ENCODE assay signal across 15 cellular contexts in the genomic region with DNA sequence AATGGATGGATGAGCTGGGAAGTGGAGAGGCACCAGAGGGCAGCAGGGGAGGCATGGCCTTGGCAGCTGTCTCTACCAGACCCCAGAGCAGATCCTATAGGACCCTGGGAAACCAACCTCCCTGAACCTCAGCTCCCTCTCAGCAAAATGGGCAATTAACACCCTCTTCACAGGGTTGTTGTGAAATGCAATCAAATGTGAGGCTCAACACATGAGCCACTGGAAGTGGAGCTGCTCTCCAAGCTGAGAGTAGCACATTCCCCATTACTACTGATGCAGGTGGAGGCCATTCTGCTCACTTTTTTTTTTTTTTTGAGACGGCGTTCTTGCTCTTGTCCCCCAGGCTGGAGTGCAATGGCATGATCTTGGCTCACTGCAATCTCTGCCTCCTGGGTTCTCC. TPM values are rescaled to one million over a fixed set of nuclear protein-coding genes. Genes with fewer than 3 reads are reported as not detected.
DNase-seq lines count a peak whose midpoint lies in the region; ATAC-seq and TF ChIP-seq lines count a peak whose summit lies in the region.
"Had no signal": no experiment of that assay in that cellular context is flagged by ENCODE, and none has a peak within 500 bp of the region (broad histone marks: within the 10 kb centered on the region; RNA-seq: fewer than 3 reads in every experiment).

No MANE protein-coding gene starts in this region.

- POLR2A ChIA-PET in WTC11 (lab: Charles Lee) = interaction anchor here (0.6 kb wide), 1 partner anchor 326 kb away, joined by 4 read pairs; no protein-coding TSS in a partner anchor

- H3K4me1 Mint-ChIP-seq in WTC11 (peaks cover 12% of the 10 kb centered on the region), mesothelial cell of epicardium (peaks cover 9% of the 10 kb centered on the region)

- no peak overlapping the region for H3K27ac Mint-ChIP-seq in WTC11
- H3K27ac Mint-ChIP-seq in mesothelial cell of epicardium = peak overlapping the region; percentile 53
- H3K27ac Mint-ChIP-seq: H9; IgD-negative memory B cell; T-helper 1 cell treated with Interleukin-12 subunit alpha and Interleukin-12 subunit beta and Interleukin-4 antibody, amounts not matched to agents 30 μg/mL and 1 μg/mL, for 36 hours had no signal

- H3K9me3 Mint-ChIP-seq in WTC11 = no peaks in the 10 kb centered on the region
- no peaks in the 10 kb centered on the region for H3K9me3 Mint-ChIP-seq in mesothelial cell of epicardium
- H3K9me3 Mint-ChIP-seq: H9; T-helper 1 cell treated with Interleukin-12 subunit alpha and Interleukin-12 subunit beta and Interleukin-4 antibody, amounts not matched to agents 30 μg/mL and 1 μg/mL, for 36 hours had no signal

- H3K36me3 Mint-ChIP-seq in WTC11 (no peaks in the 10 kb centered on the region), mesothelial cell of epicardium (no peaks in the 10 kb centered on the region)

- CTCF ChIA-PET in WTC11 (lab: Charles Lee) = interaction anchor here (0.6 to 6.9 kb wide), 9 partner anchors 11 to 509 kb away, joined by 3 to 262 read pairs (median 4); partner anchors contain the start of gene CCDC28B

- H3K4me3 Mint-ChIP-seq in WTC11 (no peak overlapping the region), mesothelial cell of epicardium (no peak overlapping the region)
- H3K4me3 Mint-ChIP-seq: H9; T-helper 1 cell treated with Interleukin-12 subunit alpha and Interleukin-12 subunit beta and Interleukin-4 antibody, amounts not matched to agents 30 μg/mL and 1 μg/mL, for 36 hours had no signal

- peaks cover 30% of the 10 kb centered on the region for H3K27me3 Mint-ChIP-seq in WTC11 (ENCODE audit: low read depth)
- H3K27me3 Mint-ChIP-seq in mesothelial cell of epicardium (ENCODE audit: low read depth) = no peaks in the 10 kb centered on the region

- ATAC-seq in WTC11 (no peak), GM19023 (IDR thresholded peaks at IDR 0.05; ENCODE audit: unreplicated experiment) (no peak)

- peak; percentile 36 for DNase-seq in DMS79 treated with DMSO at 0.1 percent for 48 hours (lab: John Stamatoyannopoulos, UW)
- peak; percentile 32 for DNase-seq in NCI-H1105 (lab: John Stamatoyannopoulos, UW)
- no peak for DNase-seq in WTC11 (ENCODE audit: low spot score)
- DNase-seq in mesothelial cell of epicardium (ENCODE audit: low spot score in 2 of 2, unreplicated experiment in 2 of 2) = no peak
- no peak for DNase-seq in SW480 (ENCODE audit: low spot score)
- DNase-seq in activated CD4-positive, alpha-beta T cell treated with anti-CD3 and anti-CD28 coated beads for 4 hours = no peak
- DNase-seq: ACHN, Caco-2, DMS153, H9, NCI-H1694, SHP77 had no signal

- TF ChIP-seq CTCF in WTC11 (IDR thresholded peaks at IDR 0.05) (no peak), mesothelial cell of epicardium (IDR thresholded peaks at IDR 0.05; ENCODE audit: unreplicated experiment) (no peak)

TF ChIP-seq in WTC11, 78 proteins besides CTCF, POLR2A, EP300 and RAD21:
- TF ChIP-seq RORB (CRISPR knock-in tag; IDR thresholded peaks at IDR 0.05) = no peak
- TF ChIP-seq ZBTB21 (CRISPR knock-in tag; IDR thresholded peaks at IDR 0.05; ENCODE audit: borderline replicate concordance) = no peak
- no peak for TF ChIP-seq ZNF512 (CRISPR knock-in tag; IDR thresholded peaks at IDR 0.05; ENCODE audit: borderline replicate concordance)
- TF ChIP-seq SOX15 (CRISPR knock-in tag; IDR thresholded peaks at IDR 0.05) = no peak
- TF ChIP-seq, protein P1, sequence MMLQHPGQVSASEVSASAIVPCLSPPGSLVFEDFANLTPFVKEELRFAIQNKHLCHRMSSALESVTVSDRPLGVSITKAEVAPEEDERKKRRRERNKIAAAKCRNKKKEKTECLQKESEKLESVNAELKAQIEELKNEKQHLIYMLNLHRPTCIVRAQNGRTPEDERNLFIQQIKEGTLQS (CRISPR knock-in tag; conservative IDR thresholded peaks at IDR 0.05) = no peak
- TF ChIP-seq OVOL2 (CRISPR knock-in tag; IDR thresholded peaks at IDR 0.05; ENCODE audit: borderline replicate concordance) = no peak
- TF ChIP-seq SMAD4 (CRISPR knock-in tag; IDR thresholded peaks at IDR 0.05) = 0 out of 2 replicates have a peak, but pooled peaks have one; percentile 24
TF ChIP-seq in WTC11: peak in this region for 1.

RNA-seq across cellular contexts. Expression of gene SYNC, which starts 6.5 kb away (rescaled TPM):
- total RNA-seq in WTC11 (2021) (0.09 to 0.21 TPM (median 0.11 TPM) in 3 replicates), mesothelial cell of epicardium (3.9 to 4.5 TPM (median 4.0 TPM) in 3 replicates)

RNA-seq across cellular contexts. Expression of gene RBBP4, which starts 58.1 kb away (rescaled TPM):
- total RNA-seq in WTC11 (2021) (331 to 339 TPM (median 333 TPM) in 3 replicates), mesothelial cell of epicardium (387 to 395 TPM (median 388 TPM) in 3 replicates)

RNA-seq across cellular contexts. Expression of gene ZBTB8OS, which starts 58.7 kb away (rescaled TPM):
- 56.7 to 60.5 TPM (median 59.0 TPM) in 3 replicates for total RNA-seq in WTC11 (2021)
- 37.8 to 41.3 TPM (median 39.3 TPM) in 3 replicates for total RNA-seq in mesothelial cell of epicardium

Comparison
In these comparisons a context has a peak if more than half of its experiments do, and no peak if none do; other contexts are left out.
1. DNase-seq: peak in DMS79 treated with DMSO at 0.1 percent for 48 hours (single experiment) and NCI-H1105 (single experiment); none in WTC11 (single experiment), mesothelial cell of epicardium (0 of 2), SW480 (single experiment) and activated CD4-positive, alpha-beta T cell treated with anti-CD3 and anti-CD28 coated beads for 4 hours (0 of 2).